Comparison of ENCODE assay signal across 8 cellular contexts in the genomic region with DNA sequence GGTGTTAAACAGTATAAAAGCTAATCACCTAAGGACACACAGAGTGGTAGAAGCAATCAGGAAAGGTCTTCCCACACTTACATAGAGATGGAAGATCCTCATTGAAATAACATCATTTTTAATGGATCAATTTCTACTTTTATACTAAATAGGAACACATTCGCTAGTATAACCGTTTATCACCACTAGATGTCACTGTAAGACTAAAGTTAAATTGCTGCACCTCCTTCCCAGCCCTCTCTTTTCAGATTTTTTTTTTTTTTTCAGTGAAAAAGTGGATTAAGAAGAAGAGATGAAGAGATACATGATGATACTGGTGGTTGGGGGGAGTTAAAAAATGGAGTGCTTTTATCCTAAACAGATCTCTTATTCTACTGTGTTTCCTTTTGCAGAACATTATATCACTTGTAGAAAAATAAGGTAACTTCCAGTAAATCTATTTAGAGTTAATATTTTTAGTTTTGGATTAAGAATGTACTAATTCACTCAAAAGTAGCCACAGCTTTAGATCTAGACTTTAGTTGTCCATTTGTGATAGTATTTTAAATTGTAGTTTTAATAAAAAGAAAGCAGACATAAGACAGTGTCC.
A peak's percentile ranks its signal among the peaks of the same experiment; 100 is the strongest.
DNase-seq lines count a peak whose midpoint lies in the region; ATAC-seq, FAIRE-seq and TF ChIP-seq lines count a peak whose summit lies in the region.

No MANE protein-coding gene starts in this region.

- no peaks in the 10 kb centered on the region for H3K4me1 ChIP-seq in vagina

- DNase-seq in NCI-H2081 (lab: John Stamatoyannopoulos, UW) (peak; percentile 14 to 19), NCI-H2081 treated with DMSO at 0.1 percent for 48 hours (lab: John Stamatoyannopoulos, UW) (no peak), H4 (ENCODE audit: low spot score) (peak; percentile 53), NCI-H1694 (lab: John Stamatoyannopoulos, UW) (peak; percentile 43), amniotic stem cell (lab: John Stamatoyannopoulos, UW) (peak; percentile 19), vagina (ENCODE audit: extremely low spot score in 2 of 2) (no peak)

- H3K27ac ChIP-seq in vagina = no peak overlapping the region

- no peaks in the 10 kb centered on the region for H3K9me3 ChIP-seq in vagina

- H3K27me3 ChIP-seq in vagina = no peaks in the 10 kb centered on the region

- TF ChIP-seq POLR2A in vagina (IDR thresholded peaks at IDR 0.05) = no peak

- no peaks in the 10 kb centered on the region for H3K36me3 ChIP-seq in vagina

- intact Hi-C loops in vagina (cut with DNase I) = no loop called here

- H3K4me3 ChIP-seq in vagina = no peak overlapping the region

- FAIRE-seq in islet of Langerhans (lab: Jason Lieb, UNC) = peak; percentile 99

- TF ChIP-seq CTCF in vagina (IDR thresholded peaks at IDR 0.05) = peak in 2 of 3 experiments; percentile 35 to 57

- ATAC-seq in HG03280 (IDR thresholded peaks at IDR 0.05; ENCODE audit: unreplicated experiment) = no peak

Comparison
In these comparisons a context has a peak if more than half of its experiments do, and no peak if none do; other contexts are left out.
1. DNase-seq: peak in NCI-H2081 (2 of 2), H4 (single experiment), NCI-H1694 (single experiment) and amniotic stem cell (single experiment); none in NCI-H2081 treated with DMSO at 0.1 percent for 48 hours (single experiment) and vagina (0 of 2).